ENCODE assay signal across 11 cellular contexts in genomic region chr3:51819709-51820406, GRCh38. TPM values are rescaled to one million over a fixed set of nuclear protein-coding genes. Genes with fewer than 3 reads are reported as not detected.
A peak's percentile ranks its signal among the peaks of the same experiment; 100 is the strongest.
DNase-seq lines count a peak whose midpoint lies in the region; ATAC-seq and TF ChIP-seq lines count a peak whose summit lies in the region.
"Had no signal": no experiment of that assay in that cellular context is flagged by ENCODE, and none has a peak within 500 bp of the region (broad histone marks: within the 10 kb centered on the region; RNA-seq: fewer than 3 reads in every experiment).

No MANE protein-coding gene starts in this region.

- no peaks in the 10 kb centered on the region for H4K20me1 ChIP-seq in osteoblast (ENCODE audit: insufficient read depth, low read length)

- H3K36me3 ChIP-seq in osteoblast (ENCODE audit: insufficient read depth, low read length) = no peaks in the 10 kb centered on the region
- H3K36me3 ChIP-seq: spleen had no signal

- H3K27me3 ChIP-seq in osteoblast (ENCODE audit: insufficient read depth, low read length) = no peaks in the 10 kb centered on the region

- peaks cover 4% of the 10 kb centered on the region for H3K9me3 Mint-ChIP-seq in activated CD4-positive, alpha-beta memory T cell treated with anti-CD3 and anti-CD28 coated beads for 36 hours
- peaks cover 7% of the 10 kb centered on the region for H3K9me3 Mint-ChIP-seq in activated CD4-positive, alpha-beta memory T cell treated with anti-CD3 and anti-CD28 coated beads, Interleukin-2, amount 10 ng/mL, durations not matched to agents 7 days and 5 days
- H3K9me3 Mint-ChIP-seq in activated naive CD8-positive, alpha-beta T cell treated with anti-CD3 and anti-CD28 coated beads, Interleukin-2, amount 50 U/mL, for 24 hours = peaks cover 5% of the 10 kb centered on the region

- no peak overlapping the region for H3K4me3 Mint-ChIP-seq in activated CD4-positive, alpha-beta memory T cell treated with anti-CD3 and anti-CD28 coated beads for 36 hours
- no peak overlapping the region for H3K4me3 Mint-ChIP-seq in activated CD4-positive, alpha-beta memory T cell treated with anti-CD3 and anti-CD28 coated beads, Interleukin-2, amount 10 ng/mL, durations not matched to agents 7 days and 5 days
- no peak overlapping the region for H3K4me3 Mint-ChIP-seq in activated naive CD8-positive, alpha-beta T cell treated with anti-CD3 and anti-CD28 coated beads, Interleukin-2, amount 50 U/mL, for 24 hours

- H3K27me3 Mint-ChIP-seq in activated CD4-positive, alpha-beta memory T cell treated with anti-CD3 and anti-CD28 coated beads for 36 hours = peaks cover 24% of the 10 kb centered on the region
- peaks cover 42% of the 10 kb centered on the region for H3K27me3 Mint-ChIP-seq in activated CD4-positive, alpha-beta memory T cell treated with anti-CD3 and anti-CD28 coated beads, Interleukin-2, amount 10 ng/mL, durations not matched to agents 7 days and 5 days
- peaks cover 13% of the 10 kb centered on the region for H3K27me3 Mint-ChIP-seq in activated naive CD8-positive, alpha-beta T cell treated with anti-CD3 and anti-CD28 coated beads, Interleukin-2, amount 50 U/mL, for 24 hours

- H3K9me3 ChIP-seq in osteoblast (ENCODE audit: low read depth, low read length) = no peaks in the 10 kb centered on the region

- H3K4me3 ChIP-seq in osteoblast (ENCODE audit: insufficient read depth, low read length) (no peak overlapping the region), coronary artery (no peak overlapping the region)
- H3K4me3 ChIP-seq: spleen had no signal

- intact Hi-C loops in activated CD4-positive, alpha-beta memory T cell treated with anti-CD3 and anti-CD28 coated beads for 36 hours (cut with micrococcal nuclease) = no loop called here

- no peak overlapping the region for H3K27ac ChIP-seq in osteoblast (ENCODE audit: low read depth, low read length)
- H3K27ac ChIP-seq in coronary artery = no peak overlapping the region
- H3K27ac ChIP-seq: KMS-11, spleen had no signal

- peak; percentile 36 for ATAC-seq in activated naive CD8-positive, alpha-beta T cell treated with anti-CD3 and anti-CD28 coated beads, Interleukin-2, amount 50 U/mL, for 24 hours
- ATAC-seq in GM19023 (IDR thresholded peaks at IDR 0.05; ENCODE audit: unreplicated experiment) = no peak

- no peaks in the 10 kb centered on the region for H3K79me2 ChIP-seq in osteoblast (ENCODE audit: insufficient read depth, low read length)

- POLR2A ChIA-PET in activated CD4-positive, alpha-beta memory T cell treated with anti-CD3 and anti-CD28 coated beads for 36 hours (lab: Charles Lee) = no interaction called here
- POLR2A ChIA-PET in activated CD4-positive, alpha-beta memory T cell treated with anti-CD3 and anti-CD28 coated beads, Interleukin-2, amount 10 ng/mL, durations not matched to agents 7 days and 5 days (lab: Charles Lee) = no interaction called here

- peaks cover 1% of the 10 kb centered on the region for H3K36me3 Mint-ChIP-seq in activated CD4-positive, alpha-beta memory T cell treated with anti-CD3 and anti-CD28 coated beads for 36 hours
- peaks cover 4% of the 10 kb centered on the region for H3K36me3 Mint-ChIP-seq in activated CD4-positive, alpha-beta memory T cell treated with anti-CD3 and anti-CD28 coated beads, Interleukin-2, amount 10 ng/mL, durations not matched to agents 7 days and 5 days (ENCODE audit: low read depth)
- no peaks in the 10 kb centered on the region for H3K36me3 Mint-ChIP-seq in activated naive CD8-positive, alpha-beta T cell treated with anti-CD3 and anti-CD28 coated beads, Interleukin-2, amount 50 U/mL, for 24 hours (ENCODE audit: low read depth)

- H3K4me2 ChIP-seq in osteoblast (ENCODE audit: insufficient read depth, low read length) = no peak overlapping the region
- H3K4me2 ChIP-seq: KMS-11 had no signal

- TF ChIP-seq CTCF in osteoblast (IDR thresholded peaks at IDR 0.05; ENCODE audit: extremely low read depth, low read depth, low read length) = peak; percentile 23
- no peak for TF ChIP-seq CTCF in coronary artery (IDR thresholded peaks at IDR 0.05)

- H2AFZ ChIP-seq in osteoblast (ENCODE audit: low read length) = no peak overlapping the region

- H3K4me1 ChIP-seq in osteoblast (ENCODE audit: insufficient read depth, low read length) = no peaks in the 10 kb centered on the region
- H3K4me1 ChIP-seq: spleen had no signal

- CTCF ChIA-PET in activated CD4-positive, alpha-beta memory T cell treated with anti-CD3 and anti-CD28 coated beads for 36 hours (lab: Charles Lee) = interaction anchor here (1.0 to 2.0 kb wide), 8 partner anchors 8 to 351 kb away, joined by 3 to 9 read pairs (median 4); no protein-coding TSS in a partner anchor
- CTCF ChIA-PET in activated CD4-positive, alpha-beta memory T cell treated with anti-CD3 and anti-CD28 coated beads, Interleukin-2, amount 10 ng/mL, durations not matched to agents 7 days and 5 days (lab: Charles Lee) = interaction anchor here (0.5 to 1.1 kb wide), 3 partner anchors 18 to 519 kb away, joined by 3 to 4 read pairs (median 4); no protein-coding TSS in a partner anchor

- peaks cover 4% of the 10 kb centered on the region for H3K4me1 Mint-ChIP-seq in activated CD4-positive, alpha-beta memory T cell treated with anti-CD3 and anti-CD28 coated beads for 36 hours (ENCODE audit: low read depth)
- peaks cover 34% of the 10 kb centered on the region for H3K4me1 Mint-ChIP-seq in activated CD4-positive, alpha-beta memory T cell treated with anti-CD3 and anti-CD28 coated beads, Interleukin-2, amount 10 ng/mL, durations not matched to agents 7 days and 5 days
- H3K4me1 Mint-ChIP-seq in activated naive CD8-positive, alpha-beta T cell treated with anti-CD3 and anti-CD28 coated beads, Interleukin-2, amount 50 U/mL, for 24 hours = peaks cover 6% of the 10 kb centered on the region

- no peak overlapping the region for H3K27ac Mint-ChIP-seq in activated CD4-positive, alpha-beta memory T cell treated with anti-CD3 and anti-CD28 coated beads for 36 hours
- no peak overlapping the region for H3K27ac Mint-ChIP-seq in activated CD4-positive, alpha-beta memory T cell treated with anti-CD3 and anti-CD28 coated beads, Interleukin-2, amount 10 ng/mL, durations not matched to agents 7 days and 5 days
- H3K27ac Mint-ChIP-seq in activated naive CD8-positive, alpha-beta T cell treated with anti-CD3 and anti-CD28 coated beads, Interleukin-2, amount 50 U/mL, for 24 hours = no peak overlapping the region

- peak; percentile 27 for DNase-seq in activated CD4-positive, alpha-beta memory T cell treated with anti-CD3 and anti-CD28 coated beads for 36 hours
- DNase-seq in activated CD4-positive, alpha-beta memory T cell treated with anti-CD3 and anti-CD28 coated beads, Interleukin-2, amount 10 ng/mL, durations not matched to agents 7 days and 5 days = no peak
- peak; percentile 36 for DNase-seq in HuH-7 (ENCODE audit: low spot score)
- DNase-seq in activated naive CD8-positive, alpha-beta T cell treated with anti-CD3 and anti-CD28 coated beads, Interleukin-2, amount 50 U/mL, for 24 hours = peak; percentile 23
- no peak for DNase-seq in osteoblast (ENCODE audit: insufficient read length, low spot score, missing footprints)
- DNase-seq in coronary artery (ENCODE audit: low spot score) = no peak
- DNase-seq in occipital lobe (lab: John Stamatoyannopoulos, UW) = no peak
- DNase-seq: spleen had no signal

RNA-seq across cellular contexts. Expression of gene IQCF6, which starts 40.8 kb away (rescaled TPM):
- total RNA-seq in activated CD4-positive, alpha-beta memory T cell treated with anti-CD3 and anti-CD28 coated beads for 36 hours = not detected
- total RNA-seq in activated CD4-positive, alpha-beta memory T cell treated with anti-CD3 and anti-CD28 coated beads, Interleukin-2, amount 10 ng/mL, durations not matched to agents 7 days and 5 days = not detected
- total RNA-seq in osteoblast (not detected in 2 replicates), occipital lobe (not detected)
- total RNA-seq: lower leg skin, spleen had no signal

RNA-seq across cellular contexts. Expression of gene IQCF2, which starts 41.6 kb away (rescaled TPM):
- not detected for total RNA-seq in activated CD4-positive, alpha-beta memory T cell treated with anti-CD3 and anti-CD28 coated beads for 36 hours
- not detected for total RNA-seq in activated CD4-positive, alpha-beta memory T cell treated with anti-CD3 and anti-CD28 coated beads, Interleukin-2, amount 10 ng/mL, durations not matched to agents 7 days and 5 days
- not detected in 2 replicates for total RNA-seq in osteoblast
- total RNA-seq in occipital lobe = not detected
- total RNA-seq: lower leg skin, spleen had no signal

RNA-seq across cellular contexts. Expression of gene IQCF5, which starts 55.5 kb away (rescaled TPM):
- total RNA-seq in activated CD4-positive, alpha-beta memory T cell treated with anti-CD3 and anti-CD28 coated beads for 36 hours = not detected
- total RNA-seq in activated CD4-positive, alpha-beta memory T cell treated with anti-CD3 and anti-CD28 coated beads, Interleukin-2, amount 10 ng/mL, durations not matched to agents 7 days and 5 days = not detected
- not detected in 2 replicates for total RNA-seq in osteoblast
- total RNA-seq in occipital lobe = not detected
- total RNA-seq: lower leg skin, spleen had no signal

Comparison
In these comparisons a context has a peak if more than half of its experiments do, and no peak if none do; other contexts are left out.
1. DNase-seq: peak in activated CD4-positive, alpha-beta memory T cell treated with anti-CD3 and anti-CD28 coated beads for 36 hours (single experiment), HuH-7 (single experiment) and activated naive CD8-positive, alpha-beta T cell treated with anti-CD3 and anti-CD28 coated beads, Interleukin-2, amount 50 U/mL, for 24 hours (single experiment); none in activated CD4-positive, alpha-beta memory T cell treated with anti-CD3 and anti-CD28 coated beads, Interleukin-2, amount 10 ng/mL, durations not matched to agents 7 days and 5 days (single experiment), osteoblast (single experiment), coronary artery (single experiment) and occipital lobe (single experiment).